Comparison of ENCODE assay signal across 15 cellular contexts in the genomic region with DNA sequence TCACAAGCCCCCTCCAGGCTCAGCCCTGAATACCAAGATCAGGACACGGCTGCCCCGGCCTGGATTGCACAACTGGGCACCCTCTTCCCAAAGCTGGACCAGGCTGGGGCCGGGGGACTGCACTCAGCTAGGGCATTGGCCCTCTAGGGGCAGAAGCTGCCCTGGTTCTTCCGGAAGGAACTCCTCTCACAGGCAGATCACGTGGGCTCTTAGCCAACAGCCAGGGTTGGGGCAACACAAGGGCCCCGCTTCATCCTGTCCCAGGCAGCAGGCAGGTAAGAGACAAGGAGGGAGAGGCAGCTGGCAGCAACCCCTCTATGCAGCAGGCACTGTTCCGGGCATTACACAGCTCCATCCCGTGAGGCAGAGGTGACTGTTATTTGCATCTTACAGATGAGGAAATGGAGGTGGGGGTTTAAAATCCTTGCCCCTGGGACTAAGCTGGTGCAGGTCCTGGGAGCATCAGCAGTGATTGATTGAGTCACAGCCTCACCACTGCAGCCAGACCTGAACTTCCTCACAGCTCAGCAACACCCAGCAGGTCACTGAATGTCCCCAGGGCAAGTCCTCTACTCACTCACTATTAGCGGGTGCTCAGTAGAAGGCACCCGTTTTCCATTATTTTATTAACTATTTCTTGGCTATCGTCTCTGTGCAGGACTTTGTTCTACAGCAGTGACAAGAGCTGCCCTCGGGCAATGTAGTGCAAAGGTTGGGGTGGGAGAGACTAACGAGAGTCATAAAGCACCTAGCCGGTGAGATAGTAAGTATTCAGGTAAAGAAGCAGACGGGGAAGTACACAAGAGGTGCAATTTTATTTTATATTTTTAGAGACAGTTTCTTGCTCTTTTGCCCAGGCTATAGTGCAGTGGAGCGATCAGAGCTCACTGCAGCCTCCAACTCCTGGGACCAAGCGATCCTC. TPM values are rescaled to one million over a fixed set of nuclear protein-coding genes. Genes with fewer than 3 reads are reported as not detected.
A peak's percentile ranks its signal among the peaks of the same experiment; 100 is the strongest.
DNase-seq lines count a peak whose midpoint lies in the region; ATAC-seq and TF ChIP-seq lines count a peak whose summit lies in the region.
"Not testable (repeated sequence)": the region's sequence is repeated elsewhere in the genome, so short reads cannot be mapped to it uniquely, and the experiment has no call there.
"Had no signal": no experiment of that assay in that cellular context is flagged by ENCODE, and none has a peak within 500 bp of the region (broad histone marks: within the 10 kb centered on the region; RNA-seq: fewer than 3 reads in every experiment).

No MANE protein-coding gene starts in this region.

- not testable (repeated sequence) for H3K27me3 ChIP-seq in HCT116 (ENCODE audit: insufficient read depth, low read length); Panc1 (ENCODE audit: control insufficient read depth, insufficient read depth, low read length); gastroesophageal sphincter; upper lobe of right lung

- not testable (repeated sequence) for H2AFZ ChIP-seq in HCT116 (ENCODE audit: low read depth, low read length, poor library complexity, severe bottlenecking)

- in situ Hi-C loops in Panc1 (cut with HindIII; ENCODE audit: low pct_unique_long_range_greater_than_20kb, low sequenced_read_pairs) = not testable (repeated sequence)

- BruUV-seq in HCT116 (replicated peaks; lab: Mats Ljungman, UMichigan); Panc1 (replicated peaks; lab: Mats Ljungman, UMichigan): not testable (repeated sequence)

- ATAC-seq in GM18502 (IDR thresholded peaks at IDR 0.05; ENCODE audit: poor library complexity, unreplicated experiment) (peak; percentile 65), GM19351 (IDR thresholded peaks at IDR 0.05; ENCODE audit: unreplicated experiment) (peak; percentile 68), HCT116 (peak; percentile 60), Panc1 (peak; percentile 54), gastroesophageal sphincter (peak; percentile 19), mucosa of descending colon (peak; percentile 75), upper lobe of right lung (peak; percentile 78)
- peak; percentile 94 to 95 for ATAC-seq in activated T-cell treated with anti-CD3 and anti-CD28 coated beads, Interleukin-2, amount 50 U/mL, for 72 hours (replicated peaks in 1 of 2)

- H3K9ac ChIP-seq in HCT116 (ENCODE audit: low read length) = not testable (repeated sequence)

- POLR2A ChIA-PET in HCT116 (lab: Charles Lee); Panc1 (lab: Charles Lee): not testable (repeated sequence)

- H3K4me2 ChIP-seq in HCT116 (ENCODE audit: low read length) = not testable (repeated sequence)

- RAD21 ChIA-PET in HCT116 (lab: Charles Lee; ENCODE audit: low non-redundant PET in 1 of 2, low total read pairs in 2 of 2, uncharacterized antibody in 2 of 2, unreplicated experiment in 2 of 2) = not testable (repeated sequence)

- not testable (repeated sequence) for DNase-seq in HCT116 (ENCODE audit: low read depth, low spot score); Panc1 (ENCODE audit: low read depth, low spot score); activated T-cell treated with anti-CD3 and anti-CD28 coated beads, Interleukin-2, amount 50 U/mL, for 72 hours; mucosa of descending colon; upper lobe of right lung

- not testable (repeated sequence) for H3K4me3 Mint-ChIP-seq in activated T-cell treated with anti-CD3 and anti-CD28 coated beads, Interleukin-2, amount 50 U/mL, for 72 hours

- TF ChIP-seq EP300 in gastroesophageal sphincter (IDR thresholded peaks at IDR 0.05) = not testable (repeated sequence)

- no CpG with 5 or more reads among the region's 17 CpGs for WGBS in gastroesophageal sphincter (ENCODE audit: low coverage in 1 of 2), 2 donors

- H3K36me3 Mint-ChIP-seq in activated T-cell treated with anti-CD3 and anti-CD28 coated beads, Interleukin-2, amount 50 U/mL, for 72 hours (ENCODE audit: insufficient read depth in 2 of 2) = not testable (repeated sequence)

- H3K27ac ChIP-seq in HCT116 (ENCODE audit: low read depth, low read length); Panc1 (ENCODE audit: low read length); gastroesophageal sphincter; upper lobe of right lung: not testable (repeated sequence)

- not testable (repeated sequence) for H3K9me2 ChIP-seq in HCT116 (ENCODE audit: insufficient read depth)

- H3K79me2 ChIP-seq in HCT116 (ENCODE audit: insufficient read depth, low read length) = not testable (repeated sequence)

- not testable (repeated sequence) for H4K20me1 ChIP-seq in HCT116 (ENCODE audit: insufficient read depth)

- not testable (repeated sequence) for H3K9me3 Mint-ChIP-seq in activated T-cell treated with anti-CD3 and anti-CD28 coated beads, Interleukin-2, amount 50 U/mL, for 72 hours

- TF ChIP-seq POLR2A in HCT116 (IDR thresholded peaks at IDR 0.05; ENCODE audit: borderline replicate concordance, extremely low read depth, insufficient read depth, insufficient read length); gastroesophageal sphincter (IDR thresholded peaks at IDR 0.05): not testable (repeated sequence)

- not testable (repeated sequence) for H3K36me3 ChIP-seq in HCT116 (ENCODE audit: control insufficient read depth in 1 of 2, insufficient read depth in 2 of 2, low read length in 2 of 2); Panc1 (ENCODE audit: control insufficient read depth, insufficient read depth, low read length); gastroesophageal sphincter; mucosa of descending colon (ENCODE audit: low read depth); upper lobe of right lung

- not testable (repeated sequence) for H3K27ac Mint-ChIP-seq in activated T-cell treated with anti-CD3 and anti-CD28 coated beads, Interleukin-2, amount 50 U/mL, for 72 hours

- H3K9me3 ChIP-seq in HCT116 (ENCODE audit: control insufficient read depth in 1 of 2, insufficient read depth in 1 of 2, low read depth in 1 of 2, low read length in 2 of 2); Panc1 (ENCODE audit: control insufficient read depth, insufficient read depth, low read depth, low read length); gastroesophageal sphincter; mucosa of descending colon; upper lobe of right lung: not testable (repeated sequence)

- H3K4me1 Mint-ChIP-seq in activated T-cell treated with anti-CD3 and anti-CD28 coated beads, Interleukin-2, amount 50 U/mL, for 72 hours (ENCODE audit: low read depth) = peaks cover 19% of the 10 kb centered on the region

- H3K4me1 ChIP-seq in HCT116 (ENCODE audit: control insufficient read depth in 1 of 2, insufficient read depth in 2 of 2, low read length in 2 of 2) (peaks cover 7 to 18% of the 10 kb centered on the region in 2 experiments; a peak in 3 of 4 replicates), gastroesophageal sphincter (peaks cover 0 to 23% (median 4%) of the 10 kb centered on the region in 3 donors), mucosa of descending colon (ENCODE audit: low read depth) (peaks cover 14% of the 10 kb centered on the region), upper lobe of right lung (peaks cover 10% of the 10 kb centered on the region)
- H3K4me1 ChIP-seq in Panc1 (ENCODE audit: control insufficient read depth, insufficient read depth, low read length) = not testable (repeated sequence)

- CTCF ChIA-PET in HCT116 (lab: Charles Lee); Panc1 (lab: Charles Lee): not testable (repeated sequence)

- H3K4me3 ChIP-seq in HCT116 (replicated peaks in 1 of 2; ENCODE audit: low read depth in 1 of 2, low read length in 2 of 2); Panc1 (ENCODE audit: low read depth in 2 of 2, low read length in 2 of 2); gastroesophageal sphincter; mucosa of descending colon; upper lobe of right lung: not testable (repeated sequence)

- intact Hi-C loops in HCT116 (cut with micrococcal nuclease); Panc1 (cut with micrococcal nuclease; ENCODE audit: unreplicated experiment); mucosa of descending colon (cut with DNase I, micrococcal nuclease); upper lobe of right lung (cut with DNase I): not testable (repeated sequence)

- H3K27me3 Mint-ChIP-seq in activated T-cell treated with anti-CD3 and anti-CD28 coated beads, Interleukin-2, amount 50 U/mL, for 72 hours (ENCODE audit: low read depth) = not testable (repeated sequence)

- not testable (repeated sequence) for TF ChIP-seq RAD21 in HCT116 (IDR thresholded peaks at IDR 0.05; ENCODE audit: low read depth)

- not testable (repeated sequence) for TF ChIP-seq CTCF in HCT116 (IDR thresholded peaks at IDR 0.05 in 2 of 3, conservative IDR thresholded peaks at IDR 0.05 in 1 of 3; ENCODE audit: borderline replicate concordance in 1 of 3, insufficient read depth in 1 of 3, low read depth in 2 of 3, low read length in 2 of 3); Panc1 (IDR thresholded peaks at IDR 0.05); gastroesophageal sphincter (IDR thresholded peaks at IDR 0.05); mucosa of descending colon (IDR thresholded peaks at IDR 0.05); upper lobe of right lung (IDR thresholded peaks at IDR 0.05)

RNA-seq across cellular contexts. Expression of a gene that starts 2.8 kb away (rescaled TPM):
- total RNA-seq in HCT116 (2021; ENCODE audit: unreplicated experiment) (23.1 TPM), Panc1 (2021; ENCODE audit: unreplicated experiment) (1.5 TPM), gastroesophageal sphincter (10 to 100 TPM in 2 of 4 donors, 1 to 10 TPM in 2; 3.3 to 21.1 (median 9.4) TPM), mucosa of descending colon (100 to 1,000 TPM in 2 of 3 donors, 10 to 100 TPM in 1; 52.4 to 254 (median 138) TPM), upper lobe of right lung (55.4 TPM)
- 19.0 and 26.1 TPM in 2 replicates for polyA plus RNA-seq in HCT116 (2012)
- polyA plus RNA-seq in Panc1 (2012; ENCODE audit: insufficient read length) = 2.8 TPM
- 10 to 100 TPM; 12.7 to 18.6 TPM for total RNA-seq in activated T-cell treated with anti-CD3 and anti-CD28 coated beads, Interleukin-2, amount 50 U/mL, for 72 hours

RNA-seq across cellular contexts. Expression of a gene that starts 15.8 kb away (rescaled TPM):
- total RNA-seq in HCT116 (2021; ENCODE audit: unreplicated experiment) (1.9 TPM), Panc1 (2021; ENCODE audit: unreplicated experiment) (not detected), gastroesophageal sphincter (1 to 10 TPM in 1 of 4 donors, under 1 TPM in 1, not detected in 2; 0.27 to 1.2 TPM), mucosa of descending colon (10 to 100 TPM; 17.2 to 46.8 (median 44.3) TPM), upper lobe of right lung (13.0 TPM)
- 1.2 and 1.4 TPM in 2 replicates for polyA plus RNA-seq in HCT116 (2012)
- 0.63 TPM for polyA plus RNA-seq in Panc1 (2012; ENCODE audit: insufficient read length)
- total RNA-seq in activated T-cell treated with anti-CD3 and anti-CD28 coated beads, Interleukin-2, amount 50 U/mL, for 72 hours = 1 to 10 TPM in 1 of 2 donors, under 1 TPM in 1; 0.25 to 1.2 TPM
- total RNA-seq: neural crest cell had no signal

RNA-seq across cellular contexts. Expression of a gene that starts 25.2 kb away (rescaled TPM):
- total RNA-seq in HCT116 (2021; ENCODE audit: unreplicated experiment) = 0.79 TPM
- polyA plus RNA-seq in HCT116 (2012) = 0.19 and 0.34 TPM in 2 replicates
- not detected for total RNA-seq in Panc1 (2021; ENCODE audit: unreplicated experiment)
- polyA plus RNA-seq in Panc1 (2012; ENCODE audit: insufficient read length) = not detected
- 1 to 10 TPM in 1 of 2 donors, not detected in 1; 2.7 TPM for total RNA-seq in activated T-cell treated with anti-CD3 and anti-CD28 coated beads, Interleukin-2, amount 50 U/mL, for 72 hours
- not detected for total RNA-seq in gastroesophageal sphincter
- total RNA-seq in mucosa of descending colon = 10 to 100 TPM in 1 of 3 donors, 1 to 10 TPM in 1, under 1 TPM in 1; 0.92 to 10.1 (median 1.2) TPM
- total RNA-seq in upper lobe of right lung = 2.8 TPM
- total RNA-seq: breast epithelium, esophagus muscularis mucosa, frontal cortex, H4, hepatocyte, left ventricle myocardium inferior, neural crest cell had no signal

RNA-seq across cellular contexts. Expression of a gene that starts 58.9 kb away (rescaled TPM):
- total RNA-seq in HCT116 (2021; ENCODE audit: unreplicated experiment) = 19.7 TPM
- 28.8 and 33.5 TPM in 2 replicates for polyA plus RNA-seq in HCT116 (2012)
- 29.5 TPM for total RNA-seq in Panc1 (2021; ENCODE audit: unreplicated experiment)
- polyA plus RNA-seq in Panc1 (2012; ENCODE audit: insufficient read length) = 38.2 TPM
- 10 to 100 TPM; 42.4 to 60.0 TPM for total RNA-seq in activated T-cell treated with anti-CD3 and anti-CD28 coated beads, Interleukin-2, amount 50 U/mL, for 72 hours
- 10 to 100 TPM; 20.3 to 45.1 (median 35.3) TPM for total RNA-seq in gastroesophageal sphincter
- total RNA-seq in mucosa of descending colon = 10 to 100 TPM; 21.6 to 45.9 (median 25.9) TPM
- 33.5 TPM for total RNA-seq in upper lobe of right lung

Comparison
In these comparisons a context has a peak if more than half of its experiments do, and no peak if none do; other contexts are left out.
1. ATAC-seq: peak in every context shown above with its lines; median percentile 94 in activated T-cell treated with anti-CD3 and anti-CD28 coated beads, Interleukin-2, amount 50 U/mL, for 72 hours; 78 in upper lobe of right lung; 75 in mucosa of descending colon; 68 in GM19351; 65 in GM18502; 60 in HCT116; 54 in Panc1; 19 in gastroesophageal sphincter.